8 cellular contexts compared by ENCODE assay signal in the genomic region with DNA sequence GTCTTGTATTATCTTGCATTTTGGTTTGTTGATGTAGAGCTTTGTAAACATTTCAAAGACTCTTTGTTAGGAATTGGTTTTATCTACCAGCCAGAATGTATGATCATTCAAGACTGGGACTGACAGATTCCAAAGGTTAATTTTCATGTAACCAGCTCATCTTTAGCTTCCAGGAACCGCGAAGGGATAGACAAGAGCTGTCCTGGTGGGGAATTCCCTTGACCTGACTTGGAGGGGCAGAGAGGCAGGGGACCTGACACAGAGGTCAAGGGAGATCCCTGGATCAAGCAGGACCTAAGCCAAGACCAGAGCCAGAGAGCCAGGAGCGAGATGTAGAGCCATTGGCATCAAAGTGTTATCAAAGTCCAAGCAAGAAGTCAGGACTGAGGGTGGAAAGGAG.
"Had no signal": no experiment of that assay in that cellular context is flagged by ENCODE, and none has a peak within 500 bp of the region (broad histone marks: within the 10 kb centered on the region; RNA-seq: fewer than 3 reads in every experiment).

No MANE protein-coding gene starts in this region.

- H3K27ac ChIP-seq: GM23248 had no signal

- H3K9me3 ChIP-seq: HAP-1 had no signal

- H3K27ac Mint-ChIP-seq: HFFc6, IgD-negative memory B cell had no signal

- H3K4me1 Mint-ChIP-seq: IgD-negative memory B cell had no signal

- H3K9ac ChIP-seq: GM23248 had no signal

- H3K4me1 ChIP-seq: HAP-1 had no signal

- H3K36me3 Mint-ChIP-seq: IgD-negative memory B cell had no signal

- H3K36me3 ChIP-seq: HAP-1 had no signal

- H3K9me3 Mint-ChIP-seq: HFFc6 had no signal

- H3K4me3 ChIP-seq: GM23248, HAP-1 had no signal

- DNase-seq: GM23248, GOT3, H7, HFFc6, KBM-7 had no signal

- ATAC-seq: HCT116 had no signal

- H3K4me3 Mint-ChIP-seq: HFFc6, IgD-negative memory B cell had no signal
